Comparison of ENCODE assay signal across 1 cellular context in the genomic region with DNA sequence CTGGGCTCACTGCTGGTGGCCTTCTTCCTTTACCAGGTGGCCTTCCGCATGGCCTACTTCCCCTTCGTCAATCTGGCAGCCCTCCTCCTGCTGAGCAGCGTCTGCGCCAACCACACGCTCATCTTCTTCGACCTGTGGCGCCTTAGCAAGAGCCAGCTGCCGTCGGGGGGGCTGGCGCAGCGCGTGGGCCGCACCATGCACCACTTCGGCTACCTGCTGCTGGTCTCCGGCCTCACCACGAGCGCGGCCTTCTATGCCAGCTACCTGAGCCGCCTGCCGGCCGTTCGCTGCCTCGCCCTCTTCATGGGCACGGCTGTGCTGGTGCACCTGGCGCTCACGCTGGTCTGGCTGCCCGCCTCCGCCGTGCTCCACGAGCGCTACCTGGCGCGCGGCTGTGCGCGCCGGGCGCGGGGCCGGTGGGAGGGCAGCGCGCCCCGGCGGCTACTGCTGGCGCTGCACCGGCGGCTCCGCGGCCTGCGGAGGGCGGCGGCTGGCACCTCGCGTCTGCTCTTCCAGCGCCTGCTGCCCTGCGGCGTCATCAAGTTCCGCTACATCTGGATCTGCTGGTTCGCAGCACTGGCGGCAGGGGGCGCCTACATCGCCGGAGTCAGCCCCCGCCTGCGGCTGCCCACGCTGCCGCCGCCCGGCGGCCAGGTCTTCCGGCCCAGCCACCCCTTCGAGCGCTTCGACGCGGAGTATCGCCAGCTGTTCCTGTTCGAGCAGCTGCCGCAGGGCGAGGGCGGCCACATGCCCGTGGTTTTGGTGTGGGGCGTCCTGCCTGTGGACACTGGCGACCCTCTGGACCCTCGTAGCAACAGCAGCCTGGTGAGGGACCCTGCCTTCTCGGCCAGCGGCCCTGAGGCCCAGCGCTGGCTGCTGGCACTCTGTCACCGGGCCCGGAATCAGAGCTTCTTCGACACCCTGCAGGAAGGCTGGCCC.
TF ChIP-seq lines count a peak whose summit lies in the region.

No MANE protein-coding gene starts in this region.

TF ChIP-seq in HepG2, 621 proteins besides CTCF, POLR2A, EP300 and RAD21 (continued from another document and continues in another):
- TF ChIP-seq, protein P1, sequence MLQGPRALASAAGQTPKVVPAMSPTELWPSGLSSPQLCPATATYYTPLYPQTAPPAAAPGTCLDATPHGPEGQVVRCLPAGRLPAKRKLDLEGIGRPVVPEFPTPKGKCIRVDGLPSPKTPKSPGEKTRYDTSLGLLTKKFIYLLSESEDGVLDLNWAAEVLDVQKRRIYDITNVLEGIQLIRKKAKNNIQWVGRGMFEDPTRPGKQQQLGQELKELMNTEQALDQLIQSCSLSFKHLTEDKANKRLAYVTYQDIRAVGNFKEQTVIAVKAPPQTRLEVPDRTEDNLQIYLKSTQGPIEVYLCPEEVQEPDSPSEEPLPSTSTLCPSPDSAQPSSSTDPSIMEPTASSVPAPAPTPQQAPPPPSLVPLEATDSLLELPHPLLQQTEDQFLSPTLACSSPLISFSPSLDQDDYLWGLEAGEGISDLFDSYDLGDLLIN (CRISPR knock-in tag; IDR thresholded peaks at IDR 0.05; ENCODE audit: borderline replicate concordance) = peak; percentile 96; the same call in 1 of the 2 replicates
- TF ChIP-seq ZSCAN22 (CRISPR knock-in tag; IDR thresholded peaks at IDR 0.05) = peak; percentile 76; the same call in 1 of the 2 replicates
- TF ChIP-seq, protein P2, sequence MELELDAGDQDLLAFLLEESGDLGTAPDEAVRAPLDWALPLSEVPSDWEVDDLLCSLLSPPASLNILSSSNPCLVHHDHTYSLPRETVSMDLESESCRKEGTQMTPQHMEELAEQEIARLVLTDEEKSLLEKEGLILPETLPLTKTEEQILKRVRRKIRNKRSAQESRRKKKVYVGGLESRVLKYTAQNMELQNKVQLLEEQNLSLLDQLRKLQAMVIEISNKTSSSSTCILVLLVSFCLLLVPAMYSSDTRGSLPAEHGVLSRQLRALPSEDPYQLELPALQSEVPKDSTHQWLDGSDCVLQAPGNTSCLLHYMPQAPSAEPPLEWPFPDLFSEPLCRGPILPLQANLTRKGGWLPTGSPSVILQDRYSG (CRISPR knock-in tag; IDR thresholded peaks at IDR 0.05) = peak; percentile 99
- TF ChIP-seq SAFB2 (CRISPR knock-in tag; IDR thresholded peaks at IDR 0.05; ENCODE audit: borderline replicate concordance, low read depth) = peak; percentile 81
- TF ChIP-seq ZNF451 (CRISPR knock-in tag; IDR thresholded peaks at IDR 0.05) = peak; percentile 97
- TF ChIP-seq SETDB1 (CRISPR knock-in tag; IDR thresholded peaks at IDR 0.05; ENCODE audit: borderline replicate concordance) = 0 out of 2 replicates have a peak, but pooled peaks have one; percentile 53
- TF ChIP-seq MXD4 (CRISPR knock-in tag; IDR thresholded peaks at IDR 0.05) = peak; percentile 89
- no peak for TF ChIP-seq ATM (IDR thresholded peaks at IDR 0.05; ENCODE audit: borderline replicate concordance)
- TF ChIP-seq, protein P3, sequence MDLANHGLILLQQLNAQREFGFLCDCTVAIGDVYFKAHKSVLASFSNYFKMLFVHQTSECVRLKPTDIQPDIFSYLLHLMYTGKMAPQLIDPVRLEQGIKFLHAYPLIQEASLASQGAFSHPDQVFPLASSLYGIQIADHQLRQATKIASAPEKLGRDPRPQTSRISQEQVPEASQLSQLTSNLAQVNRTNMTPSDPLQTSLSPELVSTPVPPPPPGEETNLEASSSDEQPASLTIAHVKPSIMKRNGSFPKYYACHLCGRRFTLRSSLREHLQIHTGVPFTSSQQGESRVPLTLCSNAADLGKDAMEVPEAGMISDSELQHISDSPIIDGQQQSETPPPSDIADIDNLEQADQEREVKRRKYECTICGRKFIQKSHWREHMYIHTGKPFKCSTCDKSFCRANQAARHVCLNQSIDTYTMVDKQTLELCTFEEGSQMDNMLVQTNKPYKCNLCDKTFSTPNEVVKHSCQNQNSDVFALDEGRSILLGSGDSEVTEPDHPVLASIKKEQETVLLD (CRISPR knock-in tag; IDR thresholded peaks at IDR 0.05; ENCODE audit: low read depth) = peak; percentile 68
- TF ChIP-seq, protein P4, sequence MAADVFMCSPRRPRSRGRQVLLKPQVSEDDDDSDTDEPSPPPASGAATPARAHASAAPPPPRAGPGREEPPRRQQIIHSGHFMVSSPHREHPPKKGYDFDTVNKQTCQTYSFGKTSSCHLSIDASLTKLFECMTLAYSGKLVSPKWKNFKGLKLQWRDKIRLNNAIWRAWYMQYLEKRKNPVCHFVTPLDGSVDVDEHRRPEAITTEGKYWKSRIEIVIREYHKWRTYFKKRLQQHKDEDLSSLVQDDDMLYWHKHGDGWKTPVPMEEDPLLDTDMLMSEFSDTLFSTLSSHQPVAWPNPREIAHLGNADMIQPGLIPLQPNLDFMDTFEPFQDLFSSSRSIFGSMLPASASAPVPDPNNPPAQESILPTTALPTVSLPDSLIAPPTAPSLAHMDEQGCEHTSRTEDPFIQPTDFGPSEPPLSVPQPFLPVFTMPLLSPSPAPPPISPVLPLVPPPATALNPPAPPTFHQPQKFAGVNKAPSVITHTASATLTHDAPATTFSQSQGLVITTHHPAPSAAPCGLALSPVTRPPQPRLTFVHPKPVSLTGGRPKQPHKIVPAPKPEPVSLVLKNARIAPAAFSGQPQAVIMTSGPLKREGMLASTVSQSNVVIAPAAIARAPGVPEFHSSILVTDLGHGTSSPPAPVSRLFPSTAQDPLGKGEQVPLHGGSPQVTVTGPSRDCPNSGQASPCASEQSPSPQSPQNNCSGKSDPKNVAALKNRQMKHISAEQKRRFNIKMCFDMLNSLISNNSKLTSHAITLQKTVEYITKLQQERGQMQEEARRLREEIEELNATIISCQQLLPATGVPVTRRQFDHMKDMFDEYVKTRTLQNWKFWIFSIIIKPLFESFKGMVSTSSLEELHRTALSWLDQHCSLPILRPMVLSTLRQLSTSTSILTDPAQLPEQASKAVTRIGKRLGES (CRISPR knock-in tag; IDR thresholded peaks at IDR 0.05; ENCODE audit: borderline replicate concordance) = 0 out of 2 replicates have a peak, but pooled peaks have one; percentile 79
- TF ChIP-seq PHF8 (CRISPR knock-in tag; IDR thresholded peaks at IDR 0.05) = peak; percentile 56
- TF ChIP-seq, protein P5, sequence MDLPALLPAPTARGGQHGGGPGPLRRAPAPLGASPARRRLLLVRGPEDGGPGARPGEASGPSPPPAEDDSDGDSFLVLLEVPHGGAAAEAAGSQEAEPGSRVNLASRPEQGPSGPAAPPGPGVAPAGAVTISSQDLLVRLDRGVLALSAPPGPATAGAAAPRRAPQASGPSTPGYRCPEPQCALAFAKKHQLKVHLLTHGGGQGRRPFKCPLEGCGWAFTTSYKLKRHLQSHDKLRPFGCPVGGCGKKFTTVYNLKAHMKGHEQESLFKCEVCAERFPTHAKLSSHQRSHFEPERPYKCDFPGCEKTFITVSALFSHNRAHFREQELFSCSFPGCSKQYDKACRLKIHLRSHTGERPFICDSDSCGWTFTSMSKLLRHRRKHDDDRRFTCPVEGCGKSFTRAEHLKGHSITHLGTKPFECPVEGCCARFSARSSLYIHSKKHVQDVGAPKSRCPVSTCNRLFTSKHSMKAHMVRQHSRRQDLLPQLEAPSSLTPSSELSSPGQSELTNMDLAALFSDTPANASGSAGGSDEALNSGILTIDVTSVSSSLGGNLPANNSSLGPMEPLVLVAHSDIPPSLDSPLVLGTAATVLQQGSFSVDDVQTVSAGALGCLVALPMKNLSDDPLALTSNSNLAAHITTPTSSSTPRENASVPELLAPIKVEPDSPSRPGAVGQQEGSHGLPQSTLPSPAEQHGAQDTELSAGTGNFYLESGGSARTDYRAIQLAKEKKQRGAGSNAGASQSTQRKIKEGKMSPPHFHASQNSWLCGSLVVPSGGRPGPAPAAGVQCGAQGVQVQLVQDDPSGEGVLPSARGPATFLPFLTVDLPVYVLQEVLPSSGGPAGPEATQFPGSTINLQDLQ (CRISPR knock-in tag; IDR thresholded peaks at IDR 0.05) = peak; percentile 70; the same call in 1 of the 2 replicates
- peak; percentile 63 for TF ChIP-seq MED1 (CRISPR knock-in tag; IDR thresholded peaks at IDR 0.05)
- TF ChIP-seq PAF1 (CRISPR knock-in tag; IDR thresholded peaks at IDR 0.05) = no peak
- TF ChIP-seq ZNF430 (CRISPR knock-in tag; IDR thresholded peaks at IDR 0.05) = peak; percentile 93
- TF ChIP-seq, protein P6, sequence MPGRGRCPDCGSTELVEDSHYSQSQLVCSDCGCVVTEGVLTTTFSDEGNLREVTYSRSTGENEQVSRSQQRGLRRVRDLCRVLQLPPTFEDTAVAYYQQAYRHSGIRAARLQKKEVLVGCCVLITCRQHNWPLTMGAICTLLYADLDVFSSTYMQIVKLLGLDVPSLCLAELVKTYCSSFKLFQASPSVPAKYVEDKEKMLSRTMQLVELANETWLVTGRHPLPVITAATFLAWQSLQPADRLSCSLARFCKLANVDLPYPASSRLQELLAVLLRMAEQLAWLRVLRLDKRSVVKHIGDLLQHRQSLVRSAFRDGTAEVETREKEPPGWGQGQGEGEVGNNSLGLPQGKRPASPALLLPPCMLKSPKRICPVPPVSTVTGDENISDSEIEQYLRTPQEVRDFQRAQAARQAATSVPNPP (CRISPR knock-in tag; IDR thresholded peaks at IDR 0.05) = peak; percentile 93; the same call in 1 of the 2 replicates
- TF ChIP-seq CAMTA2 (CRISPR knock-in tag; IDR thresholded peaks at IDR 0.05; ENCODE audit: borderline replicate concordance) = no peak
- TF ChIP-seq, protein P7, sequence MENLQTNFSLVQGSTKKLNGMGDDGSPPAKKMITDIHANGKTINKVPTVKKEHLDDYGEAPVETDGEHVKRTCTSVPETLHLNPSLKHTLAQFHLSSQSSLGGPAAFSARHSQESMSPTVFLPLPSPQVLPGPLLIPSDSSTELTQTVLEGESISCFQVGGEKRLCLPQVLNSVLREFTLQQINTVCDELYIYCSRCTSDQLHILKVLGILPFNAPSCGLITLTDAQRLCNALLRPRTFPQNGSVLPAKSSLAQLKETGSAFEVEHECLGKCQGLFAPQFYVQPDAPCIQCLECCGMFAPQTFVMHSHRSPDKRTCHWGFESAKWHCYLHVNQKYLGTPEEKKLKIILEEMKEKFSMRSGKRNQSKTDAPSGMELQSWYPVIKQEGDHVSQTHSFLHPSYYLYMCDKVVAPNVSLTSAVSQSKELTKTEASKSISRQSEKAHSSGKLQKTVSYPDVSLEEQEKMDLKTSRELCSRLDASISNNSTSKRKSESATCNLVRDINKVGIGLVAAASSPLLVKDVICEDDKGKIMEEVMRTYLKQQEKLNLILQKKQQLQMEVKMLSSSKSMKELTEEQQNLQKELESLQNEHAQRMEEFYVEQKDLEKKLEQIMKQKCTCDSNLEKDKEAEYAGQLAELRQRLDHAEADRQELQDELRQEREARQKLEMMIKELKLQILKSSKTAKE (CRISPR knock-in tag; IDR thresholded peaks at IDR 0.05; ENCODE audit: borderline replicate concordance) = peak; percentile 65; the same call in 1 of the 2 replicates
- peak; percentile 97 for TF ChIP-seq ZNF274 (CRISPR knock-in tag; IDR thresholded peaks at IDR 0.05)
- TF ChIP-seq, protein P8, sequence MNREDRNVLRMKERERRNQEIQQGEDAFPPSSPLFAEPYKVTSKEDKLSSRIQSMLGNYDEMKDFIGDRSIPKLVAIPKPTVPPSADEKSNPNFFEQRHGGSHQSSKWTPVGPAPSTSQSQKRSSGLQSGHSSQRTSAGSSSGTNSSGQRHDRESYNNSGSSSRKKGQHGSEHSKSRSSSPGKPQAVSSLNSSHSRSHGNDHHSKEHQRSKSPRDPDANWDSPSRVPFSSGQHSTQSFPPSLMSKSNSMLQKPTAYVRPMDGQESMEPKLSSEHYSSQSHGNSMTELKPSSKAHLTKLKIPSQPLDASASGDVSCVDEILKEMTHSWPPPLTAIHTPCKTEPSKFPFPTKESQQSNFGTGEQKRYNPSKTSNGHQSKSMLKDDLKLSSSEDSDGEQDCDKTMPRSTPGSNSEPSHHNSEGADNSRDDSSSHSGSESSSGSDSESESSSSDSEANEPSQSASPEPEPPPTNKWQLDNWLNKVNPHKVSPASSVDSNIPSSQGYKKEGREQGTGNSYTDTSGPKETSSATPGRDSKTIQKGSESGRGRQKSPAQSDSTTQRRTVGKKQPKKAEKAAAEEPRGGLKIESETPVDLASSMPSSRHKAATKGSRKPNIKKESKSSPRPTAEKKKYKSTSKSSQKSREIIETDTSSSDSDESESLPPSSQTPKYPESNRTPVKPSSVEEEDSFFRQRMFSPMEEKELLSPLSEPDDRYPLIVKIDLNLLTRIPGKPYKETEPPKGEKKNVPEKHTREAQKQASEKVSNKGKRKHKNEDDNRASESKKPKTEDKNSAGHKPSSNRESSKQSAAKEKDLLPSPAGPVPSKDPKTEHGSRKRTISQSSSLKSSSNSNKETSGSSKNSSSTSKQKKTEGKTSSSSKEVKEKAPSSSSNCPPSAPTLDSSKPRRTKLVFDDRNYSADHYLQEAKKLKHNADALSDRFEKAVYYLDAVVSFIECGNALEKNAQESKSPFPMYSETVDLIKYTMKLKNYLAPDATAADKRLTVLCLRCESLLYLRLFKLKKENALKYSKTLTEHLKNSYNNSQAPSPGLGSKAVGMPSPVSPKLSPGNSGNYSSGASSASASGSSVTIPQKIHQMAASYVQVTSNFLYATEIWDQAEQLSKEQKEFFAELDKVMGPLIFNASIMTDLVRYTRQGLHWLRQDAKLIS (CRISPR knock-in tag; IDR thresholded peaks at IDR 0.05) = no peak
- peak; percentile 79 for TF ChIP-seq HDAC2 (CRISPR knock-in tag; IDR thresholded peaks at IDR 0.05)
- peak; percentile 94 for TF ChIP-seq ZNF562 (CRISPR knock-in tag; IDR thresholded peaks at IDR 0.05; ENCODE audit: borderline replicate concordance)
- peak; percentile 90; the same call in 1 of the 2 replicates for TF ChIP-seq HES4 (CRISPR knock-in tag; IDR thresholded peaks at IDR 0.05; ENCODE audit: borderline replicate concordance)
- TF ChIP-seq, protein P9, sequence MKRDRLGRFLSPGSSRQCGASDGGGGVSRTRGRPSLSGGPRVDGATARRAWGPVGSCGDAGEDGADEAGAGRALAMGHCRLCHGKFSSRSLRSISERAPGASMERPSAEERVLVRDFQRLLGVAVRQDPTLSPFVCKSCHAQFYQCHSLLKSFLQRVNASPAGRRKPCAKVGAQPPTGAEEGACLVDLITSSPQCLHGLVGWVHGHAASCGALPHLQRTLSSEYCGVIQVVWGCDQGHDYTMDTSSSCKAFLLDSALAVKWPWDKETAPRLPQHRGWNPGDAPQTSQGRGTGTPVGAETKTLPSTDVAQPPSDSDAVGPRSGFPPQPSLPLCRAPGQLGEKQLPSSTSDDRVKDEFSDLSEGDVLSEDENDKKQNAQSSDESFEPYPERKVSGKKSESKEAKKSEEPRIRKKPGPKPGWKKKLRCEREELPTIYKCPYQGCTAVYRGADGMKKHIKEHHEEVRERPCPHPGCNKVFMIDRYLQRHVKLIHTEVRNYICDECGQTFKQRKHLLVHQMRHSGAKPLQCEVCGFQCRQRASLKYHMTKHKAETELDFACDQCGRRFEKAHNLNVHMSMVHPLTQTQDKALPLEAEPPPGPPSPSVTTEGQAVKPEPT (CRISPR knock-in tag; IDR thresholded peaks at IDR 0.05; ENCODE audit: low read depth) = peak; percentile 97
- peak; percentile 98 for TF ChIP-seq ZBTB42 (CRISPR knock-in tag; IDR thresholded peaks at IDR 0.05)
- TF ChIP-seq KLF6 (CRISPR knock-in tag; IDR thresholded peaks at IDR 0.05) = peak; percentile 98
- peak; percentile 95 for TF ChIP-seq ZNF747 (CRISPR knock-in tag; IDR thresholded peaks at IDR 0.05; ENCODE audit: borderline replicate concordance)
- peak; percentile 76; the same call in 1 of the 2 replicates for TF ChIP-seq ZNF788 (CRISPR knock-in tag; IDR thresholded peaks at IDR 0.05; ENCODE audit: borderline replicate concordance)
- no peak for TF ChIP-seq SRSF9 (IDR thresholded peaks at IDR 0.05; ENCODE audit: borderline replicate concordance, insufficient read depth, low read depth, low read length, poor library complexity, severe bottlenecking)
- TF ChIP-seq, protein P10, sequence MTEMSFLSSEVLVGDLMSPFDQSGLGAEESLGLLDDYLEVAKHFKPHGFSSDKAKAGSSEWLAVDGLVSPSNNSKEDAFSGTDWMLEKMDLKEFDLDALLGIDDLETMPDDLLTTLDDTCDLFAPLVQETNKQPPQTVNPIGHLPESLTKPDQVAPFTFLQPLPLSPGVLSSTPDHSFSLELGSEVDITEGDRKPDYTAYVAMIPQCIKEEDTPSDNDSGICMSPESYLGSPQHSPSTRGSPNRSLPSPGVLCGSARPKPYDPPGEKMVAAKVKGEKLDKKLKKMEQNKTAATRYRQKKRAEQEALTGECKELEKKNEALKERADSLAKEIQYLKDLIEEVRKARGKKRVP (CRISPR knock-in tag; IDR thresholded peaks at IDR 0.05) = peak in 1 of 2 experiments; percentile 52; a peak in 2 of 4 replicates
- TF ChIP-seq MIER3 (CRISPR knock-in tag; IDR thresholded peaks at IDR 0.05; ENCODE audit: borderline replicate concordance) = no peak
- peak; percentile 97 for TF ChIP-seq ZNF256 (CRISPR knock-in tag; conservative IDR thresholded peaks at IDR 0.05)
